ENCODE assay signal across 1 cellular context in the genomic region with DNA sequence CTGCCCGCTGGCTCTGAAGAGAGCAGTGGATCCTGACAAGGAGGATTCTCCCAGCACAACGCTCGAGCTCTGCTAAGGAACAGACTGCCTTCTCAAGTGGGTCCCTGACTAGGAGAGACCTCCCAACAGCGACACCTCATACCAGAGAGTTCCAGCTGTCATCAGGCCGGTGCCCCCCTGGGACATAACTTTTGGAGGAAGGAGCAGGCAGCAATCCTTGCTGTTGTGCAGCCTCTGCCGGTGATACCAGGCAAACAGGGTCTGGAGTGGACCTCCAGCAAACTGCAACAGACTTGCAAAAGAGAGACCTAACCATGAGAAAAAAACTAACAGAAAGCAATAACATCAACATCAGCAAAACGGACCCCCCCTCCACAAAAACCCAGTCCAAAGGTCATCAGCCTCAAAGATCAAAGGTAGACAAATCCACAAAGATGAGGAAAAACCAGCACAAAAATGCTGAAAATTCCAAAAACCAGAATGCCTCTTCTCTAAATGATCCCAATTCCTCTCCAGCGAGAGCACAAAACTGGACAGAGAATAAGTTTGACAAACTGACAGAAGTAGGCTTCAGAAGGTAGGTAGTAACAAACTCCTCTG. TPM values are rescaled to one million over a fixed set of nuclear protein-coding genes. Genes with fewer than 3 reads are reported as not detected.
"Had no signal": no experiment of that assay in that cellular context is flagged by ENCODE, and none has a peak within 500 bp of the region (broad histone marks: within the 10 kb centered on the region; RNA-seq: fewer than 3 reads in every experiment).

No MANE protein-coding gene starts in this region.

RNA-seq across cellular contexts. Expression of a gene that starts 7.6 kb away (rescaled TPM):
- total RNA-seq: H7 had no signal

RNA-seq across cellular contexts. Expression of a gene that starts 49.9 kb away (rescaled TPM):
- total RNA-seq: H7 had no signal
